In genomic region chr1:36397378-36398230, GRCh38 we compare ENCODE assay signal across 1 cellular context.
A peak's percentile ranks its signal among the peaks of the same experiment; 100 is the strongest.
TF ChIP-seq lines count a peak whose summit lies in the region.

Gene LSM10, minus strand, starts transcription at chr1:36397908. Its CDS starts 3,779 bp downstream, at chr1:36394129.

TF ChIP-seq in HEK293, 187 proteins besides CTCF, POLR2A, EP300 and RAD21 (continued from another document and continues in another):
- no peak for TF ChIP-seq BCL11B (tag by site-specific recombination; IDR thresholded peaks at IDR 0.05; ENCODE audit: low read depth)
- TF ChIP-seq ZNF146 (tag by site-specific recombination; IDR thresholded peaks at IDR 0.05) = no peak
- TF ChIP-seq TRIM28 (IDR thresholded peaks at IDR 0.05; ENCODE audit: borderline replicate concordance, low read length) = no peak
- no peak for TF ChIP-seq ZNF184 (tag by site-specific recombination; IDR thresholded peaks at IDR 0.05)
- TF ChIP-seq, protein P1, sequence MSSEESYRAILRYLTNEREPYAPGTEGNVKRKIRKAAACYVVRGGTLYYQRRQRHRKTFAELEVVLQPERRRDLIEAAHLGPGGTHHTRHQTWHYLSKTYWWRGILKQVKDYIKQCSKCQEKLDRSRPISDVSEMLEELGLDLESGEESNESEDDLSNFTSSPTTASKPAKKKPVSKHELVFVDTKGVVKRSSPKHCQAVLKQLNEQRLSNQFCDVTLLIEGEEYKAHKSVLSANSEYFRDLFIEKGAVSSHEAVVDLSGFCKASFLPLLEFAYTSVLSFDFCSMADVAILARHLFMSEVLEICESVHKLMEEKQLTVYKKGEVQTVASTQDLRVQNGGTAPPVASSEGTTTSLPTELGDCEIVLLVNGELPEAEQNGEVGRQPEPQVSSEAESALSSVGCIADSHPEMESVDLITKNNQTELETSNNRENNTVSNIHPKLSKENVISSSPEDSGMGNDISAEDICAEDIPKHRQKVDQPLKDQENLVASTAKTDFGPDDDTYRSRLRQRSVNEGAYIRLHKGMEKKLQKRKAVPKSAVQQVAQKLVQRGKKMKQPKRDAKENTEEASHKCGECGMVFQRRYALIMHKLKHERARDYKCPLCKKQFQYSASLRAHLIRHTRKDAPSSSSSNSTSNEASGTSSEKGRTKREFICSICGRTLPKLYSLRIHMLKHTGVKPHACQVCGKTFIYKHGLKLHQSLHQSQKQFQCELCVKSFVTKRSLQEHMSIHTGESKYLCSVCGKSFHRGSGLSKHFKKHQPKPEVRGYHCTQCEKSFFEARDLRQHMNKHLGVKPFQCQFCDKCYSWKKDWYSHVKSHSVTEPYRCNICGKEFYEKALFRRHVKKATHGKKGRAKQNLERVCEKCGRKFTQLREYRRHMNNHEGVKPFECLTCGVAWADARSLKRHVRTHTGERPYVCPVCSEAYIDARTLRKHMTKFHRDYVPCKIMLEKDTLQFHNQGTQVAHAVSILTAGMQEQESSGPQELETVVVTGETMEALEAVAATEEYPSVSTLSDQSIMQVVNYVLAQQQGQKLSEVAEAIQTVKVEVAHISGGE (tag by site-specific recombination; conservative IDR thresholded peaks at IDR 0.05; ENCODE audit: low read depth) = peak; percentile 95
- TF ChIP-seq, protein P2, sequence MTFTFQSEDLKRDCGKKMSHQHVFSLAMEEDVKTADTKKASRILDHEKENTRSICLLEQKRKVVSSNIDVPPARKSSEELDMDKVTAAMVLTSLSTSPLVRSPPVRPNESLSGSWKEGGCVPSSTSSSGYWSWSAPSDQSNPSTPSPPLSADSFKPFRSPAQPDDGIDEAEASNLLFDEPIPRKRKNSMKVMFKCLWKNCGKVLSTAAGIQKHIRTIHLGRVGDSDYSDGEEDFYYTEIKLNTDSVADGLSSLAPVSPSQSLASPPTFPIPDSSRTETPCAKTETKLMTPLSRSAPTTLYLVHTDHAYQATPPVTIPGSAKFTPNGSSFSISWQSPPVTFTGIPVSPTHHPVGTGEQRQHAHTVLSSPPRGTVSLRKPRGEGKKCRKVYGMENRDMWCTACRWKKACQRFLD (tag by site-specific recombination; IDR thresholded peaks at IDR 0.05) = no peak; the same call in 1 of the 2 replicates
- peak; percentile 70 for TF ChIP-seq ZNF341 (tag by site-specific recombination; IDR thresholded peaks at IDR 0.05; ENCODE audit: low read depth)
- peak; percentile 95 for TF ChIP-seq ZNF629 (tag by site-specific recombination; IDR thresholded peaks at IDR 0.05)
- TF ChIP-seq ZNF639 (tag by site-specific recombination; IDR thresholded peaks at IDR 0.05) = peak; percentile 52; the same call in 1 of the 2 replicates
- TF ChIP-seq, protein P3, sequence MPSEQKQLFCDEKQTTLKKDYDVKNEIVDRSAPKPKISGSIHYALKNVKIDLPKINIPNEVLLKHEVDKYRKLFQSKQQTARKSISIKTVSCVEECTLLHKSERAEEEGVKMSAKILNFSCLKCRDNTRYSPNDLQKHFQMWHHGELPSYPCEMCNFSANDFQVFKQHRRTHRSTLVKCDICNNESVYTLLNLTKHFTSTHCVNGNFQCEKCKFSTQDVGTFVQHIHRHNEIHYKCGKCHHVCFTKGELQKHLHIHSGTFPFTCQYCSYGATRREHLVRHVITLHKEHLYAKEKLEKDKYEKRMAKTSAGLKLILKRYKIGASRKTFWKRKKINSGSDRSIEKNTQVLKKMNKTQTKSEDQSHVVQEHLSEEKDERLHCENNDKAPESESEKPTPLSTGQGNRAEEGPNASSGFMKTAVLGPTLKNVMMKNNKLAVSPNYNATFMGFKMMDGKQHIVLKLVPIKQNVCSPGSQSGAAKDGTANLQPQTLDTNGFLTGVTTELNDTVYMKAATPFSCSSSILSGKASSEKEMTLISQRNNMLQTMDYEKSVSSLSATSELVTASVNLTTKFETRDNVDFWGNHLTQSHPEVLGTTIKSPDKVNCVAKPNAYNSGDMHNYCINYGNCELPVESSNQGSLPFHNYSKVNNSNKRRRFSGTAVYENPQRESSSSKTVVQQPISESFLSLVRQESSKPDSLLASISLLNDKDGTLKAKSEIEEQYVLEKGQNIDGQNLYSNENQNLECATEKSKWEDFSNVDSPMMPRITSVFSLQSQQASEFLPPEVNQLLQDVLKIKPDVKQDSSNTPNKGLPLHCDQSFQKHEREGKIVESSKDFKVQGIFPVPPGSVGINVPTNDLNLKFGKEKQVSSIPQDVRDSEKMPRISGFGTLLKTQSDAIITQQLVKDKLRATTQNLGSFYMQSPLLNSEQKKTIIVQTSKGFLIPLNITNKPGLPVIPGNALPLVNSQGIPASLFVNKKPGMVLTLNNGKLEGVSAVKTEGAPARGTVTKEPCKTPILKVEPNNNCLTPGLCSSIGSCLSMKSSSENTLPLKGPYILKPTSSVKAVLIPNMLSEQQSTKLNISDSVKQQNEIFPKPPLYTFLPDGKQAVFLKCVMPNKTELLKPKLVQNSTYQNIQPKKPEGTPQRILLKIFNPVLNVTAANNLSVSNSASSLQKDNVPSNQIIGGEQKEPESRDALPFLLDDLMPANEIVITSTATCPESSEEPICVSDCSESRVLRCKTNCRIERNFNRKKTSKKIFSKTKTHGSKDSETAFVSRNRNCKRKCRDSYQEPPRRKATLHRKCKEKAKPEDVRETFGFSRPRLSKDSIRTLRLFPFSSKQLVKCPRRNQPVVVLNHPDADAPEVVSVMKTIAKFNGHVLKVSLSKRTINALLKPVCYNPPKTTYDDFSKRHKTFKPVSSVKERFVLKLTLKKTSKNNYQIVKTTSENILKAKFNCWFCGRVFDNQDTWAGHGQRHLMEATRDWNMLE (tag by site-specific recombination; conservative IDR thresholded peaks at IDR 0.05; ENCODE audit: low read depth) = no peak
- TF ChIP-seq ZNF114 (tag by site-specific recombination; IDR thresholded peaks at IDR 0.05) = no peak
- no peak for TF ChIP-seq ZNF148 (tag by site-specific recombination; IDR thresholded peaks at IDR 0.05; ENCODE audit: borderline replicate concordance)
- TF ChIP-seq ZNF433 (tag by site-specific recombination; IDR thresholded peaks at IDR 0.05; ENCODE audit: low read depth) = no peak
- TF ChIP-seq MYNN (tag by site-specific recombination; IDR thresholded peaks at IDR 0.05; ENCODE audit: borderline replicate concordance) = no peak
- TF ChIP-seq ZNF19 (tag by site-specific recombination; IDR thresholded peaks at IDR 0.05; ENCODE audit: low read depth) = no peak
- no peak for TF ChIP-seq ZNF670 (tag by site-specific recombination; IDR thresholded peaks at IDR 0.05; ENCODE audit: low read depth)
- 0 out of 2 replicates have a peak, but pooled peaks have one; percentile 19 for TF ChIP-seq REPIN1 (tag by site-specific recombination; IDR thresholded peaks at IDR 0.05; ENCODE audit: low read depth)
- no peak for TF ChIP-seq ZNF404 (tag by site-specific recombination; IDR thresholded peaks at IDR 0.05)
- TF ChIP-seq ZNF624 (tag by site-specific recombination; IDR thresholded peaks at IDR 0.05) = no peak
- TF ChIP-seq KLF7 (tag by site-specific recombination; IDR thresholded peaks at IDR 0.05; ENCODE audit: borderline replicate concordance) = 0 out of 2 replicates have a peak, but pooled peaks have one; percentile 20
- TF ChIP-seq ZNF423 (tag by site-specific recombination; IDR thresholded peaks at IDR 0.05) = 0 out of 2 replicates have a peak, but pooled peaks have one; percentile 18
- 0 out of 2 replicates have a peak, but pooled peaks have one; percentile 69 for TF ChIP-seq KLF16 (tag by site-specific recombination; IDR thresholded peaks at IDR 0.05)
- TF ChIP-seq INSM2 (tag by site-specific recombination; IDR thresholded peaks at IDR 0.05) = no peak
- peak; percentile 19; the same call in 1 of the 2 replicates for TF ChIP-seq WT1 (tag by site-specific recombination; IDR thresholded peaks at IDR 0.05)
- TF ChIP-seq ZFP69B (tag by site-specific recombination; IDR thresholded peaks at IDR 0.05) = peak; percentile 40; the same call in 1 of the 2 replicates
- no peak for TF ChIP-seq ZNF132 (tag by site-specific recombination; IDR thresholded peaks at IDR 0.05; ENCODE audit: borderline replicate concordance)
- peak; percentile 52 for TF ChIP-seq SP3 (tag by site-specific recombination; IDR thresholded peaks at IDR 0.05)
- TF ChIP-seq ZNF600 (tag by site-specific recombination; IDR thresholded peaks at IDR 0.05) = peak; percentile 95
- no peak for TF ChIP-seq ZNF785 (tag by site-specific recombination; IDR thresholded peaks at IDR 0.05)
- TF ChIP-seq PRDM1 (tag by site-specific recombination; IDR thresholded peaks at IDR 0.05) = peak; percentile 50; the same call in 1 of the 2 replicates
- TF ChIP-seq ZNF350 (tag by site-specific recombination; IDR thresholded peaks at IDR 0.05) = no peak
- TF ChIP-seq ZNF366 (tag by site-specific recombination; conservative IDR thresholded peaks at IDR 0.05) = peak; percentile 82
- TF ChIP-seq ZNF473 (tag by site-specific recombination; IDR thresholded peaks at IDR 0.05) = no peak
- no peak for TF ChIP-seq HOXD13 (CRISPR knock-in tag; IDR thresholded peaks at IDR 0.05; ENCODE audit: borderline replicate concordance)
- TF ChIP-seq ZNF530 (tag by site-specific recombination; IDR thresholded peaks at IDR 0.05; ENCODE audit: low read depth) = no peak
- TF ChIP-seq ZBTB48 (tag by site-specific recombination; IDR thresholded peaks at IDR 0.05) = peak; percentile 69; the same call in 1 of the 2 replicates
- no peak for TF ChIP-seq ZNF157 (tag by site-specific recombination; IDR thresholded peaks at IDR 0.05)
- TF ChIP-seq ZNF10 (tag by site-specific recombination; IDR thresholded peaks at IDR 0.05) = no peak
- peak; percentile 64; the same call in 1 of the 2 replicates for TF ChIP-seq ZNF660 (tag by site-specific recombination; IDR thresholded peaks at IDR 0.05)
- TF ChIP-seq ZNF155 (tag by site-specific recombination; IDR thresholded peaks at IDR 0.05) = no peak
- TF ChIP-seq, protein P4, sequence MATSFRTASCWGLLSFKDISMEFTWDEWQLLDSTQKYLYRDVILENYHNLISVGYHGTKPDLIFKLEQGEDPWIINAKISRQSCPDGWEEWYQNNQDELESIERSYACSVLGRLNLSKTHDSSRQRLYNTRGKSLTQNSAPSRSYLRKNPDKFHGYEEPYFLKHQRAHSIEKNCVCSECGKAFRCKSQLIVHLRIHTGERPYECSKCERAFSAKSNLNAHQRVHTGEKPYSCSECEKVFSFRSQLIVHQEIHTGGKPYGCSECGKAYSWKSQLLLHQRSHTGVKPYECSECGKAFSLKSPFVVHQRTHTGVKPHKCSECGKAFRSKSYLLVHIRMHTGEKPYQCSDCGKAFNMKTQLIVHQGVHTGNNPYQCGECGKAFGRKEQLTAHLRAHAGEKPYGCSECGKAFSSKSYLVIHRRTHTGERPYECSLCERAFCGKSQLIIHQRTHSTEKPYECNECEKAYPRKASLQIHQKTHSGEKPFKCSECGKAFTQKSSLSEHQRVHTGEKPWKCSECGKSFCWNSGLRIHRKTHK (tag by site-specific recombination; IDR thresholded peaks at IDR 0.05) = no peak
- peak; percentile 31 for TF ChIP-seq SP2 (tag by site-specific recombination; IDR thresholded peaks at IDR 0.05)
- no peak for TF ChIP-seq ZNF707 (tag by site-specific recombination; IDR thresholded peaks at IDR 0.05)
- TF ChIP-seq, protein P5, sequence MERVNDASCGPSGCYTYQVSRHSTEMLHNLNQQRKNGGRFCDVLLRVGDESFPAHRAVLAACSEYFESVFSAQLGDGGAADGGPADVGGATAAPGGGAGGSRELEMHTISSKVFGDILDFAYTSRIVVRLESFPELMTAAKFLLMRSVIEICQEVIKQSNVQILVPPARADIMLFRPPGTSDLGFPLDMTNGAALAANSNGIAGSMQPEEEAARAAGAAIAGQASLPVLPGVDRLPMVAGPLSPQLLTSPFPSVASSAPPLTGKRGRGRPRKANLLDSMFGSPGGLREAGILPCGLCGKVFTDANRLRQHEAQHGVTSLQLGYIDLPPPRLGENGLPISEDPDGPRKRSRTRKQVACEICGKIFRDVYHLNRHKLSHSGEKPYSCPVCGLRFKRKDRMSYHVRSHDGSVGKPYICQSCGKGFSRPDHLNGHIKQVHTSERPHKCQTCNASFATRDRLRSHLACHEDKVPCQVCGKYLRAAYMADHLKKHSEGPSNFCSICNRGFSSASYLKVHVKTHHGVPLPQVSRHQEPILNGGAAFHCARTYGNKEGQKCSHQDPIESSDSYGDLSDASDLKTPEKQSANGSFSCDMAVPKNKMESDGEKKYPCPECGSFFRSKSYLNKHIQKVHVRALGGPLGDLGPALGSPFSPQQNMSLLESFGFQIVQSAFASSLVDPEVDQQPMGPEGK (tag by site-specific recombination; IDR thresholded peaks at IDR 0.05) = peak; percentile 30; the same call in 1 of the 2 replicates
